ENCODE assay signal across 8 cellular contexts in genomic region chr17:75524971-75525805, GRCh38. TPM values are rescaled to one million over a fixed set of nuclear protein-coding genes. Genes with fewer than 3 reads are reported as not detected.
DNase-seq lines count a peak whose midpoint lies in the region; ATAC-seq and TF ChIP-seq lines count a peak whose summit lies in the region.

Gene LLGL2 (plus strand): TSS chr17:75525697. CDS start chr17:75543427, 17,730 bp downstream.

- H3K36me3 ChIP-seq in HCT116 (ENCODE audit: control insufficient read depth in 1 of 2, insufficient read depth in 2 of 2, low read length in 2 of 2) (peaks cover 9 to 17% of the 10 kb centered on the region in 2 experiments), SU-DHL-6 (ENCODE audit: low read length) (no peaks in the 10 kb centered on the region), heart left ventricle (peaks cover 0 to 14% (median 0%) of the 10 kb centered on the region in 9 donors)

- BruUV-seq in HCT116 (replicated peaks; lab: Mats Ljungman, UMichigan) = no TSS peak

- TF ChIP-seq RAD21 in HCT116 (IDR thresholded peaks at IDR 0.05; ENCODE audit: low read depth) = peak; percentile 49; the same call in 1 of the 2 replicates

- H3K79me2 ChIP-seq in HCT116 (ENCODE audit: insufficient read depth, low read length) (peaks cover 45% of the 10 kb centered on the region), SU-DHL-6 (ENCODE audit: insufficient read depth, low read length) (no peaks in the 10 kb centered on the region)

- peak within 1 kb of the TSS; percentile 68 to 86 for H3K4me3 ChIP-seq in HCT116 (replicated peaks in 1 of 2; ENCODE audit: low read depth in 1 of 2, low read length in 2 of 2)
- H3K4me3 ChIP-seq in NB4 (ENCODE audit: low read depth, low read length) = peak within 1 kb of the TSS; percentile 49
- H3K4me3 ChIP-seq in SU-DHL-6 (ENCODE audit: insufficient read depth, low read length, poor library complexity, severe bottlenecking) = peak within 1 kb of the TSS; percentile 61
- peak within 1 kb of the TSS; percentile 28 to 83 (median 71) for H3K4me3 ChIP-seq in heart left ventricle

- POLR2A ChIA-PET in HCT116 (lab: Charles Lee) = interaction anchor here (1.0 to 1.5 kb wide), 3 partner anchors 9 to 24 kb away, joined by 3 to 15 read pairs (median 5); partner anchors contain the start of gene TSEN54

- no peaks in the 10 kb centered on the region for H3K36me3 Mint-ChIP-seq in activated naive CD4-positive, alpha-beta T cell treated with anti-CD3 and anti-CD28 coated beads, Interleukin-2, amount 50 U/mL, for 72 hours

- H2AFZ ChIP-seq in HCT116 (ENCODE audit: low read depth, low read length, poor library complexity, severe bottlenecking) (peak within 1 kb of the TSS; percentile 84), SU-DHL-6 (ENCODE audit: low read depth, low read length, severe bottlenecking) (peak within 1 kb of the TSS; percentile 90)

- peak in 2 of 3 experiments; percentile 50 to 60 for TF ChIP-seq CTCF in HCT116 (IDR thresholded peaks at IDR 0.05 in 2 of 3, conservative IDR thresholded peaks at IDR 0.05 in 1 of 3; ENCODE audit: borderline replicate concordance in 1 of 3, insufficient read depth in 1 of 3, low read depth in 2 of 3, low read length in 2 of 3)
- peak; percentile 39 for TF ChIP-seq CTCF in NB4 (IDR thresholded peaks at IDR 0.05; ENCODE audit: low read depth, low read length)
- no peak for TF ChIP-seq CTCF in SU-DHL-6 (IDR thresholded peaks at IDR 0.05; ENCODE audit: insufficient read depth, low read length, poor library complexity, severe bottlenecking)
- TF ChIP-seq CTCF in heart left ventricle (IDR thresholded peaks at IDR 0.05) = peak; percentile 31 to 69 (median 50)

- ATAC-seq in HCT116 (peak; percentile 85), heart left ventricle (peak; percentile 35 to 86 (median 82))
- ATAC-seq in activated naive CD4-positive, alpha-beta T cell treated with anti-CD3 and anti-CD28 coated beads, Interleukin-2, amount 50 U/mL, for 72 hours = peak; percentile 91 to 94

- H3F3A ChIP-seq in SU-DHL-6 (ENCODE audit: insufficient read depth) = peaks cover 8% of the 10 kb centered on the region; the same call in 1 of the 2 replicates

- DNase-seq in EL (peak; percentile 71), HCT116 (ENCODE audit: low read depth, low spot score) (peak; percentile 86), NB4 (ENCODE audit: low read depth) (peak; percentile 85), heart left ventricle (peak; percentile 60 to 89 (median 75)), retina (peak; percentile 74), cerebellar nuclear complex (lab: John Stamatoyannopoulos, UW) (no peak)
- DNase-seq in activated naive CD4-positive, alpha-beta T cell treated with anti-CD3 and anti-CD28 coated beads, Interleukin-2, amount 50 U/mL, for 72 hours (ENCODE audit: low spot score in 2 of 2) = peak; percentile 85

- intact Hi-C loops in HCT116 (cut with micrococcal nuclease) (loop anchor here (1.0 kb wide), 1 partner anchor 8 kb away; no protein-coding TSS in a partner anchor), heart left ventricle (cut with DNase I) (loop anchor here in 8 of 10 donors (2.0 to 10.0 kb wide), 6 partner anchors 60 to 200 kb away; partner anchors contain the start of gene MYO15B (in 3 of the 8))

- H3K27me3 ChIP-seq in HCT116 (ENCODE audit: insufficient read depth, low read length) (no peaks in the 10 kb centered on the region), SU-DHL-6 (ENCODE audit: low read length) (no peaks in the 10 kb centered on the region), heart left ventricle (peaks cover 0 to 6% (median 0%) of the 10 kb centered on the region in 9 donors)

- WGBS in heart left ventricle, 4 donors = 0 to 1% (median 0%) methylated on average over 3 to 108 of the region's 108 CpGs

- RAD21 ChIA-PET in HCT116 (lab: Charles Lee; ENCODE audit: low non-redundant PET in 1 of 2, low total read pairs in 2 of 2, uncharacterized antibody in 2 of 2, unreplicated experiment in 2 of 2) = interaction anchor here (0.6 to 1.6 kb wide), 8 partner anchors 9 to 76 kb away, joined by 3 to 9 read pairs (median 3); partner anchors contain the start of gene TSEN54 (in 2 of the 2)

- no peak within 1 kb of the TSS for H3K27ac Mint-ChIP-seq in activated naive CD4-positive, alpha-beta T cell treated with anti-CD3 and anti-CD28 coated beads, Interleukin-2, amount 50 U/mL, for 72 hours

- peak within 1 kb of the TSS; percentile 98 for H3K27ac ChIP-seq in HCT116 (ENCODE audit: low read depth, low read length)
- peak within 1 kb of the TSS; percentile 31 for H3K27ac ChIP-seq in SU-DHL-6 (ENCODE audit: low read depth, low read length)
- peak within 1 kb of the TSS in 11 of 12 donors; percentile 27 to 78 (median 72) for H3K27ac ChIP-seq in heart left ventricle

- CTCF ChIA-PET in HCT116 (lab: Charles Lee) = interaction anchor here (0.6 to 2.2 kb wide), 13 partner anchors 8 to 236 kb away, joined by 3 to 39 read pairs (median 3); partner anchors contain the start of genes SLC25A19 and TSEN54

- H3K9ac ChIP-seq in HCT116 (ENCODE audit: low read length) = peak within 1 kb of the TSS; percentile 95
- peak within 1 kb of the TSS; percentile 62 for H3K9ac ChIP-seq in SU-DHL-6 (ENCODE audit: low read length)

- no peaks in the 10 kb centered on the region for H3K9me3 ChIP-seq in HCT116 (ENCODE audit: control insufficient read depth in 1 of 2, insufficient read depth in 1 of 2, low read depth in 1 of 2, low read length in 2 of 2)
- no peaks in the 10 kb centered on the region for H3K9me3 ChIP-seq in SU-DHL-6 (ENCODE audit: insufficient read depth, low read length)
- H3K9me3 ChIP-seq in heart left ventricle = no peaks in the 10 kb centered on the region

- H4K20me1 ChIP-seq in HCT116 (ENCODE audit: insufficient read depth) = no peaks in the 10 kb centered on the region
- no peaks in the 10 kb centered on the region for H4K20me1 ChIP-seq in SU-DHL-6 (ENCODE audit: low read depth, low read length)

- peaks cover 21 to 37% of the 10 kb centered on the region in 2 experiments for H3K4me1 ChIP-seq in HCT116 (ENCODE audit: control insufficient read depth in 1 of 2, insufficient read depth in 2 of 2, low read length in 2 of 2)
- H3K4me1 ChIP-seq in heart left ventricle = peaks cover 0 to 22% (median 12%) of the 10 kb centered on the region in 12 donors

- peak within 1 kb of the TSS; percentile 98 for H3K4me2 ChIP-seq in HCT116 (ENCODE audit: low read length)
- H3K4me2 ChIP-seq in SU-DHL-6 (ENCODE audit: low read depth, low read length, poor library complexity, severe bottlenecking) = peak within 1 kb of the TSS; percentile 84

- TF ChIP-seq POLR2A in HCT116 (IDR thresholded peaks at IDR 0.05; ENCODE audit: borderline replicate concordance, extremely low read depth, insufficient read depth, insufficient read length) = peak; percentile 76
- peak; percentile 38 for TF ChIP-seq POLR2A in NB4 (IDR thresholded peaks at IDR 0.05; ENCODE audit: extremely low read depth, insufficient read length)
- no peak for TF ChIP-seq POLR2A in heart left ventricle (IDR thresholded peaks at IDR 0.05)

- H3K9me2 ChIP-seq in HCT116 (ENCODE audit: insufficient read depth) = no peaks in the 10 kb centered on the region
- H3K9me2 ChIP-seq in SU-DHL-6 (replicated peaks; ENCODE audit: insufficient read depth, low read length) = no peaks in the 10 kb centered on the region

- no peaks in the 10 kb centered on the region for H3K9me3 Mint-ChIP-seq in activated naive CD4-positive, alpha-beta T cell treated with anti-CD3 and anti-CD28 coated beads, Interleukin-2, amount 50 U/mL, for 72 hours

TF ChIP-seq in HCT116, 20 proteins besides CTCF, POLR2A, EP300 and RAD21 (continues in another document):
- TF ChIP-seq ELF1 (IDR thresholded peaks at IDR 0.05; ENCODE audit: borderline replicate concordance, low read depth) = no peak; the same call in 1 of the 2 replicates
- TF ChIP-seq YY1 (IDR thresholded peaks at IDR 0.05; ENCODE audit: extremely low read depth, insufficient replicate concordance, low read depth, low read length) = peak; percentile 78
- no peak for TF ChIP-seq REST (IDR thresholded peaks at IDR 0.05; ENCODE audit: low read depth)
- TF ChIP-seq POLR2AphosphoS5 (IDR thresholded peaks at IDR 0.05; ENCODE audit: low read depth, low read length) = peak; percentile 97
- peak; percentile 97 for TF ChIP-seq SIN3A (IDR thresholded peaks at IDR 0.05; ENCODE audit: low read depth)
- 0 out of 2 replicates have a peak, but pooled peaks have one; percentile 3 for TF ChIP-seq CBX3 (IDR thresholded peaks at IDR 0.05; ENCODE audit: low read depth)
- TF ChIP-seq MAX (IDR thresholded peaks at IDR 0.05) = peak; percentile 82
- peak; percentile 83 for TF ChIP-seq SP1 (IDR thresholded peaks at IDR 0.05; ENCODE audit: low read depth)
- TF ChIP-seq JUND (IDR thresholded peaks at IDR 0.05) = no peak

RNA-seq across cellular contexts. Expression of gene LLGL2, which starts in this region (rescaled TPM):
- total RNA-seq in HCT116 (2021; ENCODE audit: unreplicated experiment) = 209 TPM
- 177 and 183 TPM in 2 replicates for polyA plus RNA-seq in HCT116 (2012)
- 10 to 100 TPM; 12.0 to 12.8 TPM for total RNA-seq in activated naive CD4-positive, alpha-beta T cell treated with anti-CD3 and anti-CD28 coated beads, Interleukin-2, amount 50 U/mL, for 72 hours
- total RNA-seq in heart left ventricle = 1 to 10 TPM; 1.8 to 5.9 (median 3.4) TPM
- polyA plus RNA-seq in heart left ventricle = 1 to 10 TPM; 6.6 to 8.1 TPM

Comparison
In these comparisons a context has a peak if more than half of its experiments do, and no peak if none do; other contexts are left out.
1. RNA of gene LLGL2 (total RNA-seq): 209 TPM in HCT116 (single experiment); 12.0 to 12.8 TPM in activated naive CD4-positive, alpha-beta T cell treated with anti-CD3 and anti-CD28 coated beads, Interleukin-2, amount 50 U/mL, for 72 hours and 1.8 to 5.9 TPM in heart left ventricle; every median in the first group is over 10 times any median in the second.
2. DNase-seq: peak in EL (single experiment), HCT116 (single experiment), NB4 (single experiment), activated naive CD4-positive, alpha-beta T cell treated with anti-CD3 and anti-CD28 coated beads, Interleukin-2, amount 50 U/mL, for 72 hours (2 of 2), heart left ventricle (5 of 5) and retina (single experiment); none in cerebellar nuclear complex (0 of 2).
3. H3K27ac ChIP-seq: peak in every context shown above with its lines; median percentile 98 in HCT116; 72 in heart left ventricle; 31 in SU-DHL-6.
4. POLR2A ChIP-seq: peak in HCT116 (single experiment) and NB4 (single experiment); none in heart left ventricle (0 of 2).
5. Peak in every context shown above with its lines, with median percentiles within 50 percentile points of each other: ATAC-seq and H3K4me3 ChIP-seq.